ENCODE assay signal across 8 cellular contexts in genomic region chr4:4575284-4576211, GRCh38. TPM values are rescaled to one million over a fixed set of nuclear protein-coding genes. Genes with fewer than 3 reads are reported as not detected.
DNase-seq lines count a peak whose midpoint lies in the region; ATAC-seq, FAIRE-seq and TF ChIP-seq lines count a peak whose summit lies in the region.

No MANE protein-coding gene starts in this region.

- H3K9me3 ChIP-seq in BE2C (no peaks in the 10 kb centered on the region), SJCRH30 (replicated peaks) (no peaks in the 10 kb centered on the region)

- H3K36me3 ChIP-seq in BE2C = no peaks in the 10 kb centered on the region
- no peaks in the 10 kb centered on the region for H3K36me3 ChIP-seq in bronchial epithelial cell (ENCODE audit: control insufficient read depth, insufficient read depth, low read length)
- H3K36me3 ChIP-seq in SJCRH30 = no peaks in the 10 kb centered on the region

- H3K4me1 ChIP-seq in BE2C = 0 out of 2 replicates have a peak, but pooled peaks cover 3% of the 10 kb centered on the region
- H3K4me1 ChIP-seq in SJCRH30 = peaks cover 19% of the 10 kb centered on the region

- H3K27me3 ChIP-seq in BE2C (no peaks in the 10 kb centered on the region), bronchial epithelial cell (ENCODE audit: control insufficient read depth, insufficient read depth, low read length) (no peaks in the 10 kb centered on the region), SJCRH30 (no peaks in the 10 kb centered on the region)

- TF ChIP-seq CTCF in BE2C (IDR thresholded peaks at IDR 0.05; ENCODE audit: low read depth, low read length) (0 out of 2 replicates have a peak, but pooled peaks have one; percentile 21), WTC11 (IDR thresholded peaks at IDR 0.05) (no peak), bronchial epithelial cell (IDR thresholded peaks at IDR 0.05; ENCODE audit: insufficient read depth, low read length, severe bottlenecking) (peak; percentile 41)

- CTCF ChIA-PET in WTC11 (lab: Charles Lee) = interaction anchor here (0.8 to 1.8 kb wide), 8 partner anchors 10 to 93 kb away, joined by 3 to 12 read pairs (median 4); no protein-coding TSS in a partner anchor

- H3K27ac ChIP-seq in SJCRH30 = no peak overlapping the region

- H3K4me1 Mint-ChIP-seq in WTC11 = peaks cover 26% of the 10 kb centered on the region

- DNase-seq in BE2C (peak; percentile 77), WTC11 (ENCODE audit: low spot score) (peak; percentile 81), bronchial epithelial cell (ENCODE audit: low read depth) (no peak), islet precursor cell (peak; percentile 87), SJCRH30 (no peak)
- peak; percentile 73 for DNase-seq in stimulated activated CD4-positive, alpha-beta T cell treated with anti-CD3 and anti-CD28 coated beads, Interleukin-15, amount 100 ng/mL, for 24 hours

- FAIRE-seq in bronchial epithelial cell (lab: Jason Lieb, UNC) = peak; percentile 90

- peak overlapping the region; percentile 74 for H3K4me3 ChIP-seq in BE2C (ENCODE audit: low read depth, low read length)
- peak overlapping the region; percentile 50 for H3K4me3 ChIP-seq in bronchial epithelial cell (ENCODE audit: low read depth, low read length)
- H3K4me3 ChIP-seq in SJCRH30 = no peak overlapping the region

- H3K36me3 Mint-ChIP-seq in WTC11 = peaks cover 7% of the 10 kb centered on the region

- no peaks in the 10 kb centered on the region for H3K9me3 Mint-ChIP-seq in WTC11

- H3K4me3 Mint-ChIP-seq in WTC11 = peak overlapping the region; percentile 66

- H3K27me3 Mint-ChIP-seq in WTC11 (ENCODE audit: low read depth) = peaks cover 27% of the 10 kb centered on the region

- ATAC-seq in GM19328 (IDR thresholded peaks at IDR 0.05; ENCODE audit: unreplicated experiment) (peak; percentile 73), HG03520 (IDR thresholded peaks at IDR 0.05; ENCODE audit: unreplicated experiment) (peak; percentile 77), WTC11 (peak; percentile 93)

- POLR2A ChIA-PET in WTC11 (lab: Charles Lee) = interaction anchor here (1.7 kb wide), 1 partner anchor 93 kb away, joined by 5 read pairs; no protein-coding TSS in a partner anchor

- H3K27ac Mint-ChIP-seq in WTC11 = no peak overlapping the region

TF ChIP-seq in WTC11, 78 proteins besides CTCF, POLR2A, EP300 and RAD21:
- TF ChIP-seq SMAD3 (CRISPR knock-in tag; IDR thresholded peaks at IDR 0.05; ENCODE audit: borderline replicate concordance) (peak; percentile 22; the same call in 1 of the 2 replicates), RORB (CRISPR knock-in tag; IDR thresholded peaks at IDR 0.05) (no peak), CREM (CRISPR knock-in tag; IDR thresholded peaks at IDR 0.05) (peak; percentile 72; the same call in 1 of the 2 replicates), E2F1 (CRISPR knock-in tag; IDR thresholded peaks at IDR 0.05) (0 out of 2 replicates have a peak, but pooled peaks have one; percentile 31), HMGA2 (CRISPR knock-in tag; IDR thresholded peaks at IDR 0.05) (no peak), TCF7 (CRISPR knock-in tag; IDR thresholded peaks at IDR 0.05; ENCODE audit: low read depth) (no peak), NFE2L1 (CRISPR knock-in tag; IDR thresholded peaks at IDR 0.05) (peak; percentile 57; the same call in 1 of the 2 replicates), ZBTB43 (CRISPR knock-in tag; IDR thresholded peaks at IDR 0.05) (0 out of 2 replicates have a peak, but pooled peaks have one; percentile 31), MYBL2 (CRISPR knock-in tag; IDR thresholded peaks at IDR 0.05) (0 out of 2 replicates have a peak, but pooled peaks have one; percentile 35), E2F5 (CRISPR knock-in tag; IDR thresholded peaks at IDR 0.05) (peak; percentile 88), ZNF121 (CRISPR knock-in tag; IDR thresholded peaks at IDR 0.05) (0 out of 2 replicates have a peak, but pooled peaks have one; percentile 38), MXD4 (CRISPR knock-in tag; IDR thresholded peaks at IDR 0.05; ENCODE audit: borderline replicate concordance) (no peak), ZNF532 (CRISPR knock-in tag; IDR thresholded peaks at IDR 0.05; ENCODE audit: borderline replicate concordance) (no peak), ATF1 (CRISPR knock-in tag; IDR thresholded peaks at IDR 0.05) (no peak)
- TF ChIP-seq, protein P1, sequence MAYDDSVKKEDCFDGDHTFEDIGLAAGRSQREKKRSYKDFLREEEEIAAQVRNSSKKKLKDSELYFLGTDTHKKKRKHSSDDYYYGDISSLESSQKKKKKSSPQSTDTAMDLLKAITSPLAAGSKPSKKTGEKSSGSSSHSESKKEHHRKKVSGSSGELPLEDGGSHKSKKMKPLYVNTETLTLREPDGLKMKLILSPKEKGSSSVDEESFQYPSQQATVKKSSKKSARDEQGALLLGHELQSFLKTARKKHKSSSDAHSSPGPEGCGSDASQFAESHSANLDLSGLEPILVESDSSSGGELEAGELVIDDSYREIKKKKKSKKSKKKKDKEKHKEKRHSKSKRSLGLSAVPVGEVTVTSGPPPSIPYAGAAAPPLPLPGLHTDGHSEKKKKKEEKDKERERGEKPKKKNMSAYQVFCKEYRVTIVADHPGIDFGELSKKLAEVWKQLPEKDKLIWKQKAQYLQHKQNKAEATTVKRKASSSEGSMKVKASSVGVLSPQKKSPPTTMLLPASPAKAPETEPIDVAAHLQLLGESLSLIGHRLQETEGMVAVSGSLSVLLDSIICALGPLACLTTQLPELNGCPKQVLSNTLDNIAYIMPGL (CRISPR knock-in tag; IDR thresholded peaks at IDR 0.05) = 0 out of 2 replicates have a peak, but pooled peaks have one; percentile 62

RNA-seq across cellular contexts. Expression of gene STX18, which starts 33.7 kb away (rescaled TPM):
- 26.6 TPM for polyA plus RNA-seq in BE2C (2012; ENCODE audit: insufficient read depth, insufficient read length, low read depth)
- 14.1 to 16.9 TPM (median 16.7 TPM) in 3 replicates for total RNA-seq in WTC11 (2021)
- total RNA-seq in bronchial epithelial cell = 17.4 and 21.6 TPM in 2 replicates
- 27.5 and 29.3 TPM in 2 replicates for total RNA-seq in SJCRH30 (2014; rRNA removed; shearing (Covaris generic))

Comparison
In these comparisons a context has a peak if more than half of its experiments do, and no peak if none do; other contexts are left out.
1. DNase-seq: peak in BE2C (single experiment), WTC11 (single experiment), islet precursor cell (single experiment) and stimulated activated CD4-positive, alpha-beta T cell treated with anti-CD3 and anti-CD28 coated beads, Interleukin-15, amount 100 ng/mL, for 24 hours (single experiment); none in bronchial epithelial cell (single experiment) and SJCRH30 (0 of 2).
2. Peak in every context shown above with its lines, with median percentiles within 50 percentile points of each other: ATAC-seq.